Comparison of ENCODE assay signal across 32 cellular contexts in genomic region chr4:56042225-56042624, GRCh38.
"Had no signal": no experiment of that assay in that cellular context is flagged by ENCODE, and none has a peak within 500 bp of the region (broad histone marks: within the 10 kb centered on the region; RNA-seq: fewer than 3 reads in every experiment).

No MANE protein-coding gene starts in this region.

- H3K36me3 Mint-ChIP-seq: naive B cell; naive thymus-derived CD8-positive, alpha-beta T cell; natural killer cell treated with Interleukin-12 subunit alpha and Interleukin-12 subunit beta and Interleukin-15 and Interleukin-18, amount 100 ng/mL, for 72 hours; type B pancreatic cell had no signal

- H3K27ac Mint-ChIP-seq: nephron progenitor cell, progenitor cell of endocrine pancreas, type B pancreatic cell had no signal

- DNase-seq: naive B cell; naive thymus-derived CD8-positive, alpha-beta T cell; nephron progenitor cell; nucleus accumbens; posterior cingulate gyrus; psoas muscle; right cardiac atrium; spleen; stimulated activated CD4-positive, alpha-beta T cell treated with anti-CD3 and anti-CD28 coated beads, Interleukin-12 subunit alpha, Interleukin-12 subunit beta, amount 100 ng/mL, for 4 hours; stimulated activated CD4-positive, alpha-beta T cell treated with anti-CD3 and anti-CD28 coated beads, Interleukin-1b, Interleukin-23, amount 100 ng/mL, for 48 hours; stimulated activated CD4-positive, alpha-beta T cell treated with anti-CD3 and anti-CD28 coated beads, Interleukin-4, amount 100 ng/mL, for 1 hour; stimulated activated CD4-positive, alpha-beta T cell treated with anti-CD3 and anti-CD28 coated beads, Interleukin-4, amount 100 ng/mL, for 4 hours; stimulated activated CD8-positive, alpha-beta memory T cell treated with anti-CD3 and anti-CD28 coated beads, Interleukin-4, amount 100 ng/mL, for 48 hours; stimulated activated naive CD4-positive, alpha-beta T cell; stimulated activated naive CD8-positive, alpha-beta T cell treated with anti-CD3 and anti-CD28 coated beads, Interleukin-15, amount 100 ng/mL, for 72 hours; stimulated activated naive CD8-positive, alpha-beta T cell treated with anti-CD3 and anti-CD28 coated beads, Interleukin-15, Interleukin-2, amounts not matched to agents 100 U/mL and 50 U/mL, for 24 hours; substantia nigra; testis; tibial artery; transverse colon; upper lobe of right lung; uterus had no signal

- H3K4me2 ChIP-seq: smooth muscle cell had no signal

- H3K4me3 Mint-ChIP-seq: naive thymus-derived CD8-positive, alpha-beta T cell; natural killer cell treated with Interleukin-12 subunit alpha and Interleukin-12 subunit beta and Interleukin-15 and Interleukin-18, amount 100 ng/mL, for 72 hours; nephron progenitor cell; neural crest cell; stimulated activated naive CD8-positive, alpha-beta T cell treated with anti-CD3 and anti-CD28 coated beads, Interleukin-15, amount 100 ng/mL, for 72 hours; type B pancreatic cell had no signal

- H3K9ac ChIP-seq: parathyroid adenoma had no signal

- H2AFZ ChIP-seq: parathyroid adenoma had no signal

- H3K4me3 ChIP-seq: psoas muscle, skin epidermis, smooth muscle cell, spleen, suprapubic skin, testis, tibial artery, transverse colon, upper lobe of right lung, uterus had no signal

- H3K27ac ChIP-seq: neutrophil, parathyroid adenoma, psoas muscle, skin epidermis, spleen, suprapubic skin, testis, tibial artery, transverse colon, upper lobe of right lung, uterus had no signal

- H3K9me3 Mint-ChIP-seq: natural killer cell treated with Interleukin-12 subunit alpha and Interleukin-12 subunit beta and Interleukin-15 and Interleukin-18, amount 100 ng/mL, for 72 hours; nephron progenitor cell; neural crest cell; stimulated activated naive CD8-positive, alpha-beta T cell treated with anti-CD3 and anti-CD28 coated beads, Interleukin-15, amount 100 ng/mL, for 72 hours; type B pancreatic cell had no signal

- H3K4me1 Mint-ChIP-seq: stimulated activated naive CD8-positive, alpha-beta T cell treated with anti-CD3 and anti-CD28 coated beads, Interleukin-15, amount 100 ng/mL, for 72 hours had no signal

- H3K27me3 Mint-ChIP-seq: naive B cell, progenitor cell of endocrine pancreas had no signal

- H3K9me3 ChIP-seq: neutrophil, psoas muscle, spleen, suprapubic skin, testis, tibial artery, transverse colon, upper lobe of right lung, uterus had no signal

- H3K79me2 ChIP-seq: parathyroid adenoma had no signal

- ATAC-seq: naive thymus-derived CD8-positive, alpha-beta T cell; natural killer cell treated with Interleukin-12 subunit alpha and Interleukin-12 subunit beta and Interleukin-15 and Interleukin-18, amount 100 ng/mL, for 72 hours; psoas muscle; right cardiac atrium; sciatic nerve; stimulated activated naive CD8-positive, alpha-beta T cell treated with anti-CD3 and anti-CD28 coated beads, Interleukin-15, amount 100 ng/mL, for 72 hours; stimulated activated naive CD8-positive, alpha-beta T cell treated with anti-CD3 and anti-CD28 coated beads, Interleukin-15, Interleukin-2, amounts not matched to agents 100 U/mL and 50 U/mL, for 24 hours; upper lobe of right lung had no signal

- H3K36me3 ChIP-seq: neutrophil, spleen, suprapubic skin, tibial artery, transverse colon, upper lobe of right lung, uterus had no signal

- H3K4me1 ChIP-seq: parathyroid adenoma, psoas muscle, suprapubic skin, testis, tibial artery, transverse colon, upper lobe of right lung, uterus had no signal

- H3K27me3 ChIP-seq: spleen, testis, tibial artery, transverse colon, upper lobe of right lung, uterus had no signal
